28 cellular contexts compared by ENCODE assay signal in the genomic region with DNA sequence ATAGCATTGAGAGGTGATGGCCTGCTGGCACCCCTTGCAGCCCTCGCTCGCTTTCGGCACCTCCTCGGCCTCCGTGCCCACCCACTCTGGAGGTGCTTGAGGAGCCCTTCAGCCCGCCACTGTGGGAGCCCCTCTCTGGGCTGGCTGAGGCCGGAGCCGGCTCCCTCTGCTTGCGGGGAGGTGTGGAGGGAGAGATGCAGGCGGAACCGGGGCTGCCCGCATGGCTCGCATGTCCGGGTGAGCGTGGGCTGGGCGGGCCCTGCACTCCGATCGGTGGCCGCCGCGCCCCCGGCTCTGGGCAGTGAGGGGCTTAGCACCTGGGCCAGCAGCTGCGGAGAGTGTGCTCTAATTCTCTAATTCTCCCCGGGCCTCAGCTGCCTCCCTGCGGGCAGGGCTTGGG.
DNase-seq lines count a peak whose midpoint lies in the region; ATAC-seq, FAIRE-seq and TF ChIP-seq lines count a peak whose summit lies in the region.
"Had no signal": no experiment of that assay in that cellular context is flagged by ENCODE, and none has a peak within 500 bp of the region (broad histone marks: within the 10 kb centered on the region; RNA-seq: fewer than 3 reads in every experiment).

No MANE protein-coding gene starts in this region.

- H3K9me3 Mint-ChIP-seq in chondrocyte (ENCODE audit: low read depth), result no peaks in the 10 kb centered on the region
- H3K9me3 Mint-ChIP-seq: CD8-positive, alpha-beta memory T cell had no signal

- H3K27ac Mint-ChIP-seq in chondrocyte (ENCODE audit: unreplicated experiment), result no peak overlapping the region
- H3K27ac Mint-ChIP-seq: CD14-positive monocyte; CD4-positive, alpha-beta memory T cell; CD4-positive, CD25-positive, alpha-beta regulatory T cell; CD8-positive, alpha-beta memory T cell had no signal

- H3K79me2 ChIP-seq in osteoblast (ENCODE audit: insufficient read depth, low read length), result no peaks in the 10 kb centered on the region

- H3K9ac ChIP-seq in kidney (ENCODE audit: low read length in 2 of 2) (no peak overlapping the region), neuronal stem cell (ENCODE audit: low read depth, low read length, poor library complexity) (no peak overlapping the region)
- H3K9ac ChIP-seq: BLaER1 had no signal

- no peak overlapping the region for H2BK15ac ChIP-seq in neuronal stem cell (ENCODE audit: low read length)

- CTCF ChIA-PET in RWPE1 (lab: Yijun Ruan, JAX), result interaction anchor here (0.9 kb wide), 1 partner anchor 110 kb away, joined by 6 read pairs; no protein-coding TSS in a partner anchor

- H3K9me3 ChIP-seq in kidney (ENCODE audit: control insufficient read depth in 1 of 2, low read length in 2 of 2), result no peaks in the 10 kb centered on the region
- H3K9me3 ChIP-seq in neuronal stem cell (replicated peaks in 1 of 2; ENCODE audit: control insufficient read depth in 2 of 2, insufficient read depth in 1 of 2, low read depth in 1 of 2, low read length in 2 of 2), result peaks cover 0 to 4% of the 10 kb centered on the region in 2 donors
- no peaks in the 10 kb centered on the region for H3K9me3 ChIP-seq in upper lobe of right lung
- no peaks in the 10 kb centered on the region for H3K9me3 ChIP-seq in osteoblast (ENCODE audit: low read depth, low read length)
- H3K9me3 ChIP-seq: BE2C had no signal

- H3K14ac ChIP-seq in neuronal stem cell (ENCODE audit: low read length), result no peak overlapping the region

- no peak overlapping the region for H4K91ac ChIP-seq in neuronal stem cell (ENCODE audit: low read depth, low read length, poor library complexity)

- POLR2A ChIA-PET in RWPE1 (lab: Yijun Ruan, JAX; ENCODE audit: low non-redundant PET), result no interaction called here

- H2BK5ac ChIP-seq in neuronal stem cell (ENCODE audit: low read length), result no peak overlapping the region

- no peaks in the 10 kb centered on the region for H3K4me1 Mint-ChIP-seq in chondrocyte (ENCODE audit: low read depth)
- H3K4me1 Mint-ChIP-seq: CD14-positive monocyte; CD4-positive, alpha-beta memory T cell; CD4-positive, CD25-positive, alpha-beta regulatory T cell; CD8-positive, alpha-beta memory T cell had no signal

- H2BK12ac ChIP-seq in neuronal stem cell (ENCODE audit: low read length), result no peak overlapping the region

- no peaks in the 10 kb centered on the region for H4K20me1 ChIP-seq in osteoblast (ENCODE audit: insufficient read depth, low read length)
- H4K20me1 ChIP-seq: BLaER1 had no signal

- H2AFZ ChIP-seq in neuronal stem cell (ENCODE audit: low read length), result no peak overlapping the region
- H2AFZ ChIP-seq in osteoblast (ENCODE audit: low read length), result no peak overlapping the region

- H3K36me3 ChIP-seq in kidney (ENCODE audit: control insufficient read depth in 1 of 2, insufficient read depth in 2 of 2, low read length in 2 of 2), result no peaks in the 10 kb centered on the region
- no peaks in the 10 kb centered on the region for H3K36me3 ChIP-seq in neuronal stem cell (replicated peaks in 1 of 2; ENCODE audit: control insufficient read depth in 2 of 2, insufficient read depth in 2 of 2, low read length in 2 of 2)
- no peaks in the 10 kb centered on the region for H3K36me3 ChIP-seq in upper lobe of right lung
- H3K36me3 ChIP-seq in osteoblast (ENCODE audit: insufficient read depth, low read length), result no peaks in the 10 kb centered on the region
- H3K36me3 ChIP-seq: BE2C, BLaER1 had no signal

- intact Hi-C loops in kidney (cut with DNase I), result no loop called here
- intact Hi-C loops in upper lobe of right lung (cut with DNase I), result no loop called here

- no peak overlapping the region for H3K4me3 ChIP-seq in kidney (ENCODE audit: low read length in 2 of 2)
- no peak overlapping the region for H3K4me3 ChIP-seq in neuronal stem cell (ENCODE audit: low read length in 2 of 2)
- no peak overlapping the region for H3K4me3 ChIP-seq in upper lobe of right lung
- H3K4me3 ChIP-seq in osteoblast (ENCODE audit: insufficient read depth, low read length), result no peak overlapping the region
- H3K4me3 ChIP-seq: BLaER1, GM12878 had no signal

- no peak overlapping the region for H4K8ac ChIP-seq in neuronal stem cell (ENCODE audit: low read depth, low read length)

- ATAC-seq in upper lobe of right lung, result peak; percentile 32
- ATAC-seq: GM12878 had no signal

- H3K27ac ChIP-seq in kidney (ENCODE audit: low read depth in 2 of 2, low read length in 2 of 2) (no peak overlapping the region), neuronal stem cell (replicated peaks; ENCODE audit: low read length) (no peak overlapping the region), upper lobe of right lung (no peak overlapping the region), osteoblast (ENCODE audit: low read depth, low read length) (no peak overlapping the region), RWPE1 (no peak overlapping the region)
- H3K27ac ChIP-seq: BLaER1 had no signal

- H3K23ac ChIP-seq in neuronal stem cell (ENCODE audit: low read depth, low read length, poor library complexity), result peak overlapping the region; percentile 73

- no peaks in the 10 kb centered on the region for H3K79me1 ChIP-seq in neuronal stem cell (ENCODE audit: low read depth, low read length)

- H2AK5ac ChIP-seq in neuronal stem cell (ENCODE audit: low read depth, low read length), result no peak overlapping the region

- H3K4me1 ChIP-seq in kidney (ENCODE audit: control insufficient read depth in 1 of 2, insufficient read depth in 1 of 2, low read depth in 1 of 2, low read length in 2 of 2) (no peaks in the 10 kb centered on the region), neuronal stem cell (ENCODE audit: control insufficient read depth in 2 of 2, insufficient read depth in 1 of 2, low read depth in 1 of 2, low read length in 2 of 2) (no peaks in the 10 kb centered on the region), upper lobe of right lung (no peaks in the 10 kb centered on the region), osteoblast (ENCODE audit: insufficient read depth, low read length) (no peaks in the 10 kb centered on the region)
- H3K4me1 ChIP-seq: BE2C, BLaER1 had no signal

- peak; percentile 83 for DNase-seq in chondrocyte (ENCODE audit: low spot score)
- peak; percentile 60 for DNase-seq in kidney
- no peak for DNase-seq in neuronal stem cell (ENCODE audit: low spot score)
- DNase-seq in upper lobe of right lung, result no peak
- no peak for DNase-seq in UCSD-AML1 (lab: John Stamatoyannopoulos, UW; ENCODE audit: unreplicated experiment)
- no peak for DNase-seq in osteoblast (ENCODE audit: insufficient read length, low spot score, missing footprints)
- DNase-seq in RWPE1 (ENCODE audit: low spot score), result no peak
- DNase-seq: 8988T; ACHN; BE2C; C1 segment of cervical spinal cord; CD4-positive, alpha-beta memory T cell; CD4-positive, CD25-positive, alpha-beta regulatory T cell; CD8-positive, alpha-beta memory T cell; COR-L47; DMS 273 treated with DMSO at 0.1 percent for 48 hours; DMS153; DMS53; DMS79; DND-41; EL; GDM1 had no signal

- H3K36me3 Mint-ChIP-seq in chondrocyte (ENCODE audit: low read depth), result no peaks in the 10 kb centered on the region
- H3K36me3 Mint-ChIP-seq: CD14-positive monocyte; CD4-positive, alpha-beta memory T cell; CD4-positive, CD25-positive, alpha-beta regulatory T cell; CD8-positive, alpha-beta memory T cell had no signal

- FAIRE-seq in kidney (lab: Jason Lieb, UNC), result no peak
- FAIRE-seq: A204.1, GM12878, GM12892, GM18507 had no signal

- H3K4ac ChIP-seq in neuronal stem cell (ENCODE audit: low read length), result no peak overlapping the region

- H2BK120ac ChIP-seq in neuronal stem cell (ENCODE audit: low read depth, low read length), result no peak overlapping the region

- TF ChIP-seq CTCF in chondrocyte (IDR thresholded peaks at IDR 0.05) (no peak), kidney (IDR thresholded peaks at IDR 0.05; ENCODE audit: borderline replicate concordance, extremely low read depth, insufficient read depth) (no peak), upper lobe of right lung (IDR thresholded peaks at IDR 0.05) (no peak), osteoblast (IDR thresholded peaks at IDR 0.05; ENCODE audit: extremely low read depth, low read depth, low read length) (no peak), RWPE1 (conservative IDR thresholded peaks at IDR 0.05; ENCODE audit: low read depth) (no peak)

- H3K27me3 ChIP-seq in neuronal stem cell (ENCODE audit: control insufficient read depth in 3 of 3, insufficient read depth in 3 of 3, low read depth in 1 of 3, low read length in 3 of 3) (no peaks in the 10 kb centered on the region), upper lobe of right lung (no peaks in the 10 kb centered on the region), osteoblast (ENCODE audit: insufficient read depth, low read length) (no peaks in the 10 kb centered on the region)
- H3K27me3 ChIP-seq: BE2C, BLaER1 had no signal

- no peak overlapping the region for H3K4me2 ChIP-seq in neuronal stem cell (ENCODE audit: insufficient read depth, low read length, poor library complexity, severe bottlenecking)
- no peak overlapping the region for H3K4me2 ChIP-seq in osteoblast (ENCODE audit: insufficient read depth, low read length)
- H3K4me2 ChIP-seq: BLaER1 had no signal

- no peak overlapping the region for H3K4me3 Mint-ChIP-seq in chondrocyte (ENCODE audit: unreplicated experiment)
- H3K4me3 Mint-ChIP-seq: CD14-positive monocyte; CD4-positive, alpha-beta memory T cell; CD4-positive, CD25-positive, alpha-beta regulatory T cell; CD8-positive, alpha-beta memory T cell had no signal

- H3K27me3 Mint-ChIP-seq in chondrocyte (ENCODE audit: low read depth), result no peaks in the 10 kb centered on the region
- H3K27me3 Mint-ChIP-seq: CD4-positive, CD25-positive, alpha-beta regulatory T cell; CD8-positive, alpha-beta memory T cell had no signal

- no peak overlapping the region for H3K18ac ChIP-seq in neuronal stem cell (ENCODE audit: low read length)

- no CpG with 5 or more reads among the region's 25 CpGs for WGBS in neuronal stem cell (ENCODE audit: extremely low coverage in 2 of 2, insufficient read length in 2 of 2, insufficient replicate concordance in 1 of 2), 2 donors

Comparison
In these comparisons a context has a peak if more than half of its experiments do, and no peak if none do; other contexts are left out.
1. DNase-seq: peak in chondrocyte (single experiment) and kidney (single experiment); none in neuronal stem cell (single experiment), upper lobe of right lung (single experiment), UCSD-AML1 (single experiment), osteoblast (single experiment) and RWPE1 (single experiment).